In genomic region chr16:64375386-64375980, GRCh38 we compare ENCODE assay signal across 15 cellular contexts.
DNase-seq lines count a peak whose midpoint lies in the region; ATAC-seq and TF ChIP-seq lines count a peak whose summit lies in the region.
"Had no signal": no experiment of that assay in that cellular context is flagged by ENCODE, and none has a peak within 500 bp of the region (broad histone marks: within the 10 kb centered on the region; RNA-seq: fewer than 3 reads in every experiment).

No MANE protein-coding gene starts in this region.

- no peaks in the 10 kb centered on the region for H3K36me3 Mint-ChIP-seq in CD8-positive, alpha-beta T cell

- no peak overlapping the region for H2BK15ac ChIP-seq in IMR-90 (ENCODE audit: low read depth, low read length)

- WGBS in IMR-90 (ENCODE audit: extremely low coverage in 2 of 2, insufficient read length in 1 of 2), 2 experiments = 40% methylated on average over 1 of the region's 3 CpGs; no CpG with 5 or more reads in 1 of the 2 experiments
- WGBS in aorta, 2 donors = 54 to 58% methylated on average over 3 of the region's 3 CpGs

- intact Hi-C loops in IMR-90 (cut with micrococcal nuclease) (no loop called here), aorta (cut with DNase I) (no loop called here)
- intact Hi-C loops in CD8-positive, alpha-beta T cell (cut with DNase I, micrococcal nuclease) = no loop called here

- no peaks in the 10 kb centered on the region for H4K20me1 ChIP-seq in IMR-90 (ENCODE audit: insufficient read depth, low read length)

- H3K4me1 Mint-ChIP-seq in CD8-positive, alpha-beta T cell (ENCODE audit: low read depth) = no peaks in the 10 kb centered on the region
- H3K4me1 Mint-ChIP-seq: CD8-positive, alpha-beta memory T cell had no signal

- H4K5ac ChIP-seq in IMR-90 (ENCODE audit: low read depth, low read length) = no peak overlapping the region

- in situ Hi-C loops in IMR-90 (cut with MboI; ENCODE audit: low sequenced_read_pairs) = no loop called here

- H3K9me3 ChIP-seq in IMR-90 (ENCODE audit: control insufficient read depth, insufficient read depth, low read length) (no peaks in the 10 kb centered on the region), aorta (ENCODE audit: control insufficient read depth, low read length) (no peaks in the 10 kb centered on the region)
- H3K9me3 ChIP-seq in CD8-positive, alpha-beta T cell (ENCODE audit: low read length) = no peaks in the 10 kb centered on the region

- H3K27ac ChIP-seq in IMR-90 (ENCODE audit: insufficient read depth, low read length) = no peak overlapping the region
- H3K27ac ChIP-seq in aorta (ENCODE audit: low read depth in 1 of 2, low read length in 2 of 2) = no peak overlapping the region
- H3K27ac ChIP-seq in CD8-positive, alpha-beta T cell (ENCODE audit: low read depth, low read length) = no peak overlapping the region

- no peak overlapping the region for H3K14ac ChIP-seq in IMR-90 (replicated peaks; ENCODE audit: low read depth, low read length)

- H3K79me1 ChIP-seq in IMR-90 (ENCODE audit: low read depth in 1 of 2, low read length in 2 of 2) = no peaks in the 10 kb centered on the region

- ATAC-seq in IMR-90 (ENCODE audit: low read depth) = no peak
- peak; percentile 56 for ATAC-seq in aorta (ENCODE audit: low FRiP score)
- no peak for ATAC-seq in CD8-positive, alpha-beta T cell
- no peak for ATAC-seq in GM21381 (IDR thresholded peaks at IDR 0.05; ENCODE audit: unreplicated experiment)
- ATAC-seq: Panc1 had no signal

- H3K36me3 ChIP-seq in IMR-90 (ENCODE audit: control insufficient read depth, insufficient read depth, low read length) (no peaks in the 10 kb centered on the region), aorta (ENCODE audit: control insufficient read depth in 1 of 2, insufficient read depth in 2 of 2, low read length in 1 of 2) (no peaks in the 10 kb centered on the region)
- H3K36me3 ChIP-seq in CD8-positive, alpha-beta T cell (ENCODE audit: insufficient read depth, low read length) = no peaks in the 10 kb centered on the region

- H3K9ac ChIP-seq in IMR-90 (ENCODE audit: low read depth, low read length) = no peak overlapping the region

- no peak for TF ChIP-seq CTCF in IMR-90 (conservative IDR thresholded peaks at IDR 0.05; ENCODE audit: low read depth, low read length)
- no peak for TF ChIP-seq CTCF in CD8-positive, alpha-beta T cell (IDR thresholded peaks at IDR 0.05)

- no peak overlapping the region for H3K4ac ChIP-seq in IMR-90 (ENCODE audit: low read depth, low read length)

- H3K27me3 ChIP-seq in IMR-90 (ENCODE audit: control insufficient read depth, insufficient read depth, low read length) (no peaks in the 10 kb centered on the region), aorta (ENCODE audit: control insufficient read depth in 1 of 2, insufficient read depth in 2 of 2, low read length in 1 of 2) (no peaks in the 10 kb centered on the region)
- no peaks in the 10 kb centered on the region for H3K27me3 ChIP-seq in CD8-positive, alpha-beta T cell (ENCODE audit: insufficient read depth, low read length)

- POLR2A ChIA-PET in IMR-90 (lab: Charles Lee; ENCODE audit: unreplicated experiment) = no interaction called here
- POLR2A ChIA-PET in CD8-positive, alpha-beta T cell (lab: Charles Lee) = no interaction called here

- H3K23ac ChIP-seq in IMR-90 (ENCODE audit: low read depth, low read length) = no peak overlapping the region

- no peak overlapping the region for H3K56ac ChIP-seq in IMR-90 (ENCODE audit: extremely low read depth, insufficient read depth, low read length)

- no peak overlapping the region for H3K4me2 ChIP-seq in IMR-90 (ENCODE audit: low read depth, low read length)

- no peak overlapping the region for H3K4me3 Mint-ChIP-seq in CD8-positive, alpha-beta T cell
- H3K4me3 Mint-ChIP-seq: CD8-positive, alpha-beta memory T cell had no signal

- H3K27ac Mint-ChIP-seq in CD8-positive, alpha-beta T cell = no peak overlapping the region
- H3K27ac Mint-ChIP-seq: CD8-positive, alpha-beta memory T cell had no signal

- dilution Hi-C loops in IMR-90 (cut with HindIII; ENCODE audit: low sequenced_read_pairs, unreplicated experiment) = no loop called here

- no peak overlapping the region for H2BK120ac ChIP-seq in IMR-90 (ENCODE audit: low read depth, low read length)

- H3K4me3 ChIP-seq in IMR-90 (ENCODE audit: insufficient read depth, low read depth, low read length) (no peak overlapping the region), aorta (ENCODE audit: low read length in 2 of 2) (no peak overlapping the region)
- no peak overlapping the region for H3K4me3 ChIP-seq in CD8-positive, alpha-beta T cell (ENCODE audit: low read depth, low read length)

- no peak overlapping the region for H3K18ac ChIP-seq in IMR-90 (ENCODE audit: low read depth, low read length)

- no peak overlapping the region for H4K91ac ChIP-seq in IMR-90 (ENCODE audit: insufficient read depth, low read depth, low read length)

- no peak for TF ChIP-seq POLR2A in IMR-90 (IDR thresholded peaks at IDR 0.05; ENCODE audit: low read depth, low read length)

- H4K8ac ChIP-seq in IMR-90 (ENCODE audit: low read depth in 2 of 2, low read length in 2 of 2) = no peak overlapping the region

- H3K9me1 ChIP-seq in IMR-90 (ENCODE audit: insufficient read depth, low read length) = no peaks in the 10 kb centered on the region

- no peak overlapping the region for H2AK9ac ChIP-seq in IMR-90 (replicated peaks; ENCODE audit: low read depth, low read length, poor library complexity)

- H2AK5ac ChIP-seq in IMR-90 (ENCODE audit: low read depth, low read length) = no peak overlapping the region

- no peak overlapping the region for H2AFZ ChIP-seq in IMR-90 (replicated peaks; ENCODE audit: low read length, poor library complexity)

- H2BK20ac ChIP-seq in IMR-90 (ENCODE audit: low read depth, low read length) = no peak overlapping the region

- H2BK5ac ChIP-seq in IMR-90 (ENCODE audit: low read depth, low read length, poor library complexity, severe bottlenecking) = no peak overlapping the region

- CTCF ChIA-PET in IMR-90 (lab: Yijun Ruan, JAX) = no interaction called here
- CTCF ChIA-PET in CD8-positive, alpha-beta T cell (lab: Charles Lee) = no interaction called here

- H3K27me3 Mint-ChIP-seq in CD8-positive, alpha-beta T cell (ENCODE audit: low read depth) = no peaks in the 10 kb centered on the region
- H3K27me3 Mint-ChIP-seq: CD8-positive, alpha-beta memory T cell had no signal

- H3K4me1 ChIP-seq in IMR-90 (ENCODE audit: control insufficient read depth, insufficient read depth, low read length) = no peaks in the 10 kb centered on the region
- no peaks in the 10 kb centered on the region for H3K4me1 ChIP-seq in aorta (ENCODE audit: control insufficient read depth in 1 of 2, insufficient read depth in 2 of 2, low read length in 2 of 2)
- H3K4me1 ChIP-seq in CD8-positive, alpha-beta T cell (ENCODE audit: insufficient read depth, low read length) = no peaks in the 10 kb centered on the region

- BruUV-seq in IMR-90 (replicated peaks; lab: Mats Ljungman, UMichigan) = no TSS peak

- TF ChIP-seq RAD21 in IMR-90 (IDR thresholded peaks at IDR 0.05; ENCODE audit: low read length) = no peak

- peaks cover 19% of the 10 kb centered on the region for H3K9me3 Mint-ChIP-seq in CD8-positive, alpha-beta T cell

- DNase-seq in IMR-90 (peak; percentile 29), amniotic epithelial cell (ENCODE audit: low read depth) (peak; percentile 68), iPS-NIHi7 (ENCODE audit: extremely low spot score) (peak; percentile 10), aorta (peak in 1 of 2 donors; percentile 60), epidermal melanocyte (ENCODE audit: insufficient read length, low spot score) (no peak)
- DNase-seq in CD8-positive, alpha-beta T cell = no peak
- DNase-seq: CD8-positive, alpha-beta memory T cell; H7; KG1; NCI-H1092 treated with DMSO at 0.1 percent for 48 hours; NCI-H1694; NCI-H774; Right ventricle myocardium superior had no signal

TF ChIP-seq in IMR-90, 13 proteins besides CTCF, POLR2A, EP300 and RAD21:
- TF ChIP-seq FOS (IDR thresholded peaks at IDR 0.05; ENCODE audit: low read depth, low read length) = no peak
- TF ChIP-seq SMC3 (IDR thresholded peaks at IDR 0.05; ENCODE audit: low read depth, low read length) = no peak
- no peak for TF ChIP-seq BHLHE40 (IDR thresholded peaks at IDR 0.05; ENCODE audit: low read depth, low read length)
- no peak for TF ChIP-seq MAZ (IDR thresholded peaks at IDR 0.05; ENCODE audit: borderline replicate concordance, low read depth, low read length)
- TF ChIP-seq CHD1 (IDR thresholded peaks at IDR 0.05; ENCODE audit: low read depth, low read length) = no peak
- TF ChIP-seq MXI1 (IDR thresholded peaks at IDR 0.05; ENCODE audit: borderline replicate concordance, low read depth, low read length) = no peak
- no peak for TF ChIP-seq ELK1 (IDR thresholded peaks at IDR 0.05; ENCODE audit: borderline replicate concordance, low read depth, low read length)
- no peak for TF ChIP-seq CEBPB (IDR thresholded peaks at IDR 0.05; ENCODE audit: low read depth, low read length)
- no peak for TF ChIP-seq USF2 (IDR thresholded peaks at IDR 0.05; ENCODE audit: low read depth, low read length)
- TF ChIP-seq MAFK (IDR thresholded peaks at IDR 0.05; ENCODE audit: low read depth, low read length) = no peak
- no peak for TF ChIP-seq RFX5 (IDR thresholded peaks at IDR 0.05; ENCODE audit: low read depth, low read length)
- no peak for TF ChIP-seq RCOR1 (IDR thresholded peaks at IDR 0.05; ENCODE audit: insufficient replicate concordance, low read length)
- no peak for TF ChIP-seq NFE2L2 (IDR thresholded peaks at IDR 0.05; ENCODE audit: low read depth, low read length)

Comparison
In these comparisons a context has a peak if more than half of its experiments do, and no peak if none do; other contexts are left out.
1. DNase-seq: peak in IMR-90 (single experiment), amniotic epithelial cell (single experiment) and iPS-NIHi7 (single experiment); none in epidermal melanocyte (single experiment) and CD8-positive, alpha-beta T cell (0 of 7).